Comparison of ENCODE assay signal across 34 cellular contexts in genomic region chr11:39461065-39461464, GRCh38.
"Had no signal": no experiment of that assay in that cellular context is flagged by ENCODE, and none has a peak within 500 bp of the region (broad histone marks: within the 10 kb centered on the region; RNA-seq: fewer than 3 reads in every experiment).

No MANE protein-coding gene starts in this region.

- H3K9ac ChIP-seq: KMS-11 had no signal

- H3K27ac ChIP-seq: ascending aorta, cardiac muscle cell, KMS-11, Peyer's patch, WERI-Rb-1 had no signal

- ATAC-seq: activated CD8-positive, alpha-beta T cell treated with anti-CD3 and anti-CD28 coated beads for 36 hours; activated T-cell treated with anti-CD3 and anti-CD28 coated beads, Interleukin-2, amount 50 U/mL, for 72 hours; activated T-helper 17 cell treated with anti-CD3 and anti-CD28 coated beads, Interleukin-2, amount 50 U/mL, for 72 hours; PC-3 had no signal

- H3K36me3 ChIP-seq: ascending aorta, cardiac muscle cell, Peyer's patch, WERI-Rb-1 had no signal

- DNase-seq: activated CD4-positive, alpha-beta T cell treated with anti-CD3 and anti-CD28 coated beads for 1 hour; activated CD4-positive, alpha-beta T cell treated with anti-CD3 and anti-CD28 coated beads for 48 hours; activated CD4-positive, alpha-beta T cell treated with anti-CD3 and anti-CD28 coated beads, Interleukin-2, amount 50 U/mL, for 4 hours; activated CD4-positive, CD25-positive, alpha-beta regulatory T cell; activated CD8-positive, alpha-beta T cell treated with anti-CD3 and anti-CD28 coated beads for 36 hours; activated effector memory CD4-positive, alpha-beta T cell treated with anti-CD3 and anti-CD28 coated beads, Interleukin-2, amount 50 U/mL, for 16 hours; activated naive CD4-positive, alpha-beta T cell; activated naive CD4-positive, alpha-beta T cell treated with anti-CD3 and anti-CD28 coated beads, Interleukin-2, amount 50 U/mL, for 16 hours; activated naive CD8-positive, alpha-beta T cell treated with anti-CD3 and anti-CD28 coated beads for 36 hours; activated T-cell treated with anti-CD3 and anti-CD28 coated beads, Interleukin-2, amount 50 U/mL, for 1 hour; activated T-cell treated with anti-CD3 and anti-CD28 coated beads, Interleukin-2, amount 50 U/mL, for 72 hours; amniotic stem cell; MM.1S; MV-4-11; NCI-H1092; NCI-H1436 treated with DMSO at 0.1 percent for 48 hours; NCI-H1694 treated with DMSO at 0.1 percent for 48 hours; NCI-H2029 treated with DMSO at 0.1 percent for 48 hours; NCI-H2107; NCI-H2171; NCI-H510A; NCI-H526; NCI-H748 treated with DMSO at 0.1 percent for 48 hours; NK-92 treated with Interleukin-12 subunit alpha and Interleukin-12 subunit beta, amount 100 ng/mL, for 24 hours; PC-3; Peyer's patch; RPMI8226; SIG-M5; T1000; WERI-Rb-1 had no signal

- H3K4me3 ChIP-seq: ascending aorta, cardiac muscle cell, Peyer's patch had no signal

- H3K9me3 ChIP-seq: ascending aorta, Peyer's patch had no signal
